8 cellular contexts compared by ENCODE assay signal in the genomic region with DNA sequence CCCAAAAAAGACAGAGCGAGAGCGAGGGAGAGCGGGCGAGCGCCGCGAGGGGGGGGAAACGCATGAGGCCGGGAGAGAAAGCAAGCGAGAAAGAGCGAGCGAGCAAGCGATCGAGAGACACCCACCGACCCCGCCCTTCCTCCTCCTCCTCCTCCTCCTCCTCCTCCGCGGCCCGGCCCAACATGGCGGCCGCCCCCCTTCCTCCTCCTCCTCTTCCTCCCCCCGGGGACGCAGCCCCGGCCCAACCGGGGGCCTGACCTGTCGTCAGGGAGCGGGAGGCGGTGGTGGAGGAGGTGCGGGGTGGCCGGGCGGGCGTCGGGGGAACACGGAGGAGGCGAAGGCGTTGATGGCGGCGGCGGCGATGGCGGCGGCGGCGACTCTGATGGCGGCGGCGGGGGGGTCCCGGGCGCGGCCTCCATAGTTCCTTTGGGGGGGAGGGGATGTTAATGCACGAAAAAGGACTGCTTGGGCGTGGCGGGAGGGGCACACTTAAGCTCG. TPM values are rescaled to one million over a fixed set of nuclear protein-coding genes. Genes with fewer than 3 reads are reported as not detected.
DNase-seq lines count a peak whose midpoint lies in the region; ATAC-seq and TF ChIP-seq lines count a peak whose summit lies in the region.

No MANE protein-coding gene starts in this region.

- intact Hi-C loops in heart right ventricle (cut with DNase I) (loop anchor here in 6 of 10 donors (2.0 to 10.0 kb wide), 5 partner anchors 15 to 260 kb away; partner anchors contain the start of genes AP2S1 (in 5 of the 6) and TMEM160 (in 1 of the 6)), transverse colon (cut with DNase I; ENCODE audit: low total_unique reads) (no loop called here)

- peak; percentile 81 to 92 (median 85) for DNase-seq in CD8-positive, alpha-beta memory T cell
- peak; percentile 85 for DNase-seq in MV-4-11 (lab: John Stamatoyannopoulos, UW)
- peak; percentile 94 for DNase-seq in SW480 (ENCODE audit: low spot score)
- DNase-seq in activated naive CD8-positive, alpha-beta T cell treated with anti-CD3 and anti-CD28 coated beads, Interleukin-2, amount 50 U/mL, for 24 hours: peak; percentile 85
- DNase-seq in heart right ventricle: peak; percentile 91 to 92
- DNase-seq in pons (ENCODE audit: low spot score): peak; percentile 79
- peak; percentile 90 for DNase-seq in transverse colon

- H3K4me3 ChIP-seq in CD8-positive, alpha-beta memory T cell (ENCODE audit: low read length): peak overlapping the region; percentile 96
- H3K4me3 ChIP-seq in heart right ventricle: peak overlapping the region; percentile 77 to 97 (median 82)
- H3K4me3 ChIP-seq in transverse colon: peak overlapping the region; percentile 73 to 96 (median 94)

- WGBS in heart right ventricle, 2 donors: 0% methylated on average over 40 to 53 of the region's 54 CpGs
- 1% methylated on average over 23 of the region's 54 CpGs; no CpG with 5 or more reads in 1 of the 2 donors for WGBS in transverse colon (ENCODE audit: low coverage in 1 of 2), 2 donors

- no peaks in the 10 kb centered on the region for H3K27me3 Mint-ChIP-seq in CD8-positive, alpha-beta memory T cell
- peaks cover 2% of the 10 kb centered on the region for H3K27me3 Mint-ChIP-seq in activated naive CD8-positive, alpha-beta T cell treated with anti-CD3 and anti-CD28 coated beads, Interleukin-2, amount 50 U/mL, for 24 hours

- CTCF ChIA-PET in CD8-positive, alpha-beta memory T cell (lab: Charles Lee): interaction anchor here (1.5 to 2.4 kb wide), 3 partner anchors 18 to 132 kb away, joined by 5 to 16 read pairs (median 9); no protein-coding TSS in a partner anchor

- H3K36me3 Mint-ChIP-seq in CD8-positive, alpha-beta memory T cell: peaks cover 5 to 27% (median 6%) of the 10 kb centered on the region in 3 donors
- peaks cover 39% of the 10 kb centered on the region for H3K36me3 Mint-ChIP-seq in activated naive CD8-positive, alpha-beta T cell treated with anti-CD3 and anti-CD28 coated beads, Interleukin-2, amount 50 U/mL, for 24 hours (ENCODE audit: low read depth)

- peaks cover 40% of the 10 kb centered on the region for H3K4me1 ChIP-seq in CD8-positive, alpha-beta memory T cell (ENCODE audit: insufficient read depth, low read length)
- H3K4me1 ChIP-seq in heart right ventricle: peaks cover 0 to 47% (median 38%) of the 10 kb centered on the region in 9 donors
- H3K4me1 ChIP-seq in transverse colon: peaks cover 23 to 41% (median 39%) of the 10 kb centered on the region in 4 donors

- in situ Hi-C loops in transverse colon (cut with MboI; ENCODE audit: low pct_ligation_motif_present in 1 of 4, low pct_unique_long_range_greater_than_20kb in 1 of 4, low sequenced_read_pairs in 3 of 4): no loop called here

- peak overlapping the region; percentile 99 to 100 (median 100) for H3K27ac Mint-ChIP-seq in CD8-positive, alpha-beta memory T cell
- peak overlapping the region; percentile 98 for H3K27ac Mint-ChIP-seq in activated naive CD8-positive, alpha-beta T cell treated with anti-CD3 and anti-CD28 coated beads, Interleukin-2, amount 50 U/mL, for 24 hours

- peaks cover 42 to 45% (median 44%) of the 10 kb centered on the region in 3 donors for H3K4me1 Mint-ChIP-seq in CD8-positive, alpha-beta memory T cell
- peaks cover 42% of the 10 kb centered on the region for H3K4me1 Mint-ChIP-seq in activated naive CD8-positive, alpha-beta T cell treated with anti-CD3 and anti-CD28 coated beads, Interleukin-2, amount 50 U/mL, for 24 hours

- no peaks in the 10 kb centered on the region for H3K9me3 ChIP-seq in CD8-positive, alpha-beta memory T cell (ENCODE audit: low read length)
- H3K9me3 ChIP-seq in heart right ventricle: no peaks in the 10 kb centered on the region
- H3K9me3 ChIP-seq in transverse colon: no peaks in the 10 kb centered on the region

- H3K36me3 ChIP-seq in CD8-positive, alpha-beta memory T cell (ENCODE audit: insufficient read depth, low read length): peaks cover 8% of the 10 kb centered on the region
- H3K36me3 ChIP-seq in heart right ventricle: peaks cover 0 to 11% (median 0%) of the 10 kb centered on the region in 9 donors
- no peaks in the 10 kb centered on the region for H3K36me3 ChIP-seq in transverse colon

- peak overlapping the region; percentile 99 for H3K27ac ChIP-seq in CD8-positive, alpha-beta memory T cell (ENCODE audit: low read depth, low read length)
- H3K27ac ChIP-seq in heart right ventricle (peak overlapping the region; percentile 99 to 100 (median 100)), transverse colon (peak overlapping the region; percentile 97 to 100 (median 100))

- peak; percentile 84 for TF ChIP-seq POLR2A in transverse colon (IDR thresholded peaks at IDR 0.05)

- no peak for TF ChIP-seq CTCF in heart right ventricle (IDR thresholded peaks at IDR 0.05)
- no peak for TF ChIP-seq CTCF in transverse colon (IDR thresholded peaks at IDR 0.05)

- no peak for TF ChIP-seq EP300 in transverse colon (IDR thresholded peaks at IDR 0.05; ENCODE audit: low read depth)

- H3K27me3 ChIP-seq in CD8-positive, alpha-beta memory T cell (ENCODE audit: insufficient read depth, low read length, poor library complexity, severe bottlenecking): no peaks in the 10 kb centered on the region
- no peaks in the 10 kb centered on the region for H3K27me3 ChIP-seq in heart right ventricle
- H3K27me3 ChIP-seq in transverse colon: no peaks in the 10 kb centered on the region

- POLR2A ChIA-PET in CD8-positive, alpha-beta memory T cell (lab: Charles Lee): interaction anchor here (0.5 to 3.0 kb wide), 12 partner anchors 17 to 1646 kb away, joined by 3 to 24 read pairs (median 6); partner anchors contain the start of genes DHX34, INAFM1 and SLC1A5

- H3K9me3 Mint-ChIP-seq in CD8-positive, alpha-beta memory T cell: no peaks in the 10 kb centered on the region
- H3K9me3 Mint-ChIP-seq in activated naive CD8-positive, alpha-beta T cell treated with anti-CD3 and anti-CD28 coated beads, Interleukin-2, amount 50 U/mL, for 24 hours: no peaks in the 10 kb centered on the region

- ATAC-seq in GM21737 (IDR thresholded peaks at IDR 0.05; ENCODE audit: unreplicated experiment) (peak; percentile 19), heart right ventricle (peak; percentile 50 to 79 (median 58))
- ATAC-seq in activated naive CD8-positive, alpha-beta T cell treated with anti-CD3 and anti-CD28 coated beads, Interleukin-2, amount 50 U/mL, for 24 hours: peak; percentile 1

- H3K4me3 Mint-ChIP-seq in CD8-positive, alpha-beta memory T cell: peak overlapping the region; percentile 95 to 100 (median 97)
- peak overlapping the region; percentile 93 for H3K4me3 Mint-ChIP-seq in activated naive CD8-positive, alpha-beta T cell treated with anti-CD3 and anti-CD28 coated beads, Interleukin-2, amount 50 U/mL, for 24 hours

RNA-seq across cellular contexts. Expression of gene ZC3H4, which starts 1.4 kb away (rescaled TPM):
- 10 to 100 TPM; 90.3 to 99.6 TPM for total RNA-seq in CD8-positive, alpha-beta memory T cell
- 3.2 TPM for polyA plus RNA-seq in CD8-positive, alpha-beta memory T cell
- total RNA-seq in heart right ventricle (10 to 100 TPM; 19.5 to 32.8 (median 26.1) TPM), transverse colon (10 to 100 TPM; 25.4 to 32.2 (median 28.0) TPM)
- polyA plus RNA-seq in heart right ventricle: 10 to 100 TPM in 1 of 2 donors, 1 to 10 TPM in 1; 4.5 to 13.8 TPM

RNA-seq across cellular contexts. Expression of gene SAE1, which starts 18.4 kb away (rescaled TPM):
- 100 to 1,000 TPM; 167 to 172 TPM for total RNA-seq in CD8-positive, alpha-beta memory T cell
- polyA plus RNA-seq in CD8-positive, alpha-beta memory T cell: 107 TPM
- 10 to 100 TPM; 32.5 to 53.3 (median 45.5) TPM for total RNA-seq in heart right ventricle
- polyA plus RNA-seq in heart right ventricle: 10 to 100 TPM; 11.9 to 60.2 TPM
- total RNA-seq in transverse colon: 10 to 100 TPM; 27.3 to 85.4 (median 51.8) TPM

Comparison
In these comparisons a context has a peak if more than half of its experiments do, and no peak if none do; other contexts are left out.
1. Peak in every context shown above with its lines: DNase-seq, ATAC-seq, H3K4me3 ChIP-seq and H3K27ac ChIP-seq.
2. ATAC-seq: peak in every context shown above with its lines; median percentile 58 in heart right ventricle; 19 in GM21737; 1 in activated naive CD8-positive, alpha-beta T cell treated with anti-CD3 and anti-CD28 coated beads, Interleukin-2, amount 50 U/mL, for 24 hours.